1 cellular context compared by ENCODE assay signal in genomic region chr9:107282759-107283620, GRCh38.
TF ChIP-seq lines count a peak whose summit lies in the region.

TSS of gene RAD23B (plus strand) at chr9:107283279. CDS start at chr9:107283630, 351 bp downstream.

TF ChIP-seq in HepG2, 621 proteins besides CTCF, POLR2A, EP300 and RAD21 (continued from another document and continues in another):
- TF ChIP-seq ZNF407 (CRISPR knock-in tag; IDR thresholded peaks at IDR 0.05; ENCODE audit: not compliant biosample characterization): peak; percentile 21
- no peak; the same call in 1 of the 2 replicates for TF ChIP-seq EED (CRISPR knock-in tag; IDR thresholded peaks at IDR 0.05)
- no peak for TF ChIP-seq GABPA (IDR thresholded peaks at IDR 0.05; ENCODE audit: low read depth, low read length)
- TF ChIP-seq GABPA (CRISPR knock-in tag; IDR thresholded peaks at IDR 0.05; ENCODE audit: low read depth): no peak
- no peak for TF ChIP-seq PRDM4 (CRISPR knock-in tag; IDR thresholded peaks at IDR 0.05; ENCODE audit: borderline replicate concordance)
- TF ChIP-seq SIN3A (IDR thresholded peaks at IDR 0.05; ENCODE audit: borderline replicate concordance, low read depth, low read length): peak; percentile 75; the same call in 1 of the 2 replicates
- TF ChIP-seq ZKSCAN1 (IDR thresholded peaks at IDR 0.05; ENCODE audit: low read length): no peak
- TF ChIP-seq SP2 (CRISPR knock-in tag; IDR thresholded peaks at IDR 0.05): no peak
- no peak for TF ChIP-seq ZSCAN30 (CRISPR knock-in tag; IDR thresholded peaks at IDR 0.05)
- TF ChIP-seq HIVEP1 (CRISPR knock-in tag; IDR thresholded peaks at IDR 0.05): peak; percentile 75
- TF ChIP-seq KAT2B (IDR thresholded peaks at IDR 0.05; ENCODE audit: borderline replicate concordance, low read depth, low read length): no peak
- no peak for TF ChIP-seq TBX3 (IDR thresholded peaks at IDR 0.05; ENCODE audit: borderline replicate concordance)
- 0 out of 2 replicates have a peak, but pooled peaks have one; percentile 5 for TF ChIP-seq ZNF629 (CRISPR knock-in tag; conservative IDR thresholded peaks at IDR 0.05)
- no peak for TF ChIP-seq HIC2 (CRISPR knock-in tag; IDR thresholded peaks at IDR 0.05; ENCODE audit: low read depth)
- 0 out of 2 replicates have a peak, but pooled peaks have one; percentile 56 for TF ChIP-seq GLI4 (CRISPR knock-in tag; IDR thresholded peaks at IDR 0.05; ENCODE audit: borderline replicate concordance)
- peak; percentile 52; the same call in 1 of the 2 replicates for TF ChIP-seq ELF1 (CRISPR knock-in tag; IDR thresholded peaks at IDR 0.05)
- TF ChIP-seq PHF8 (CRISPR knock-in tag; IDR thresholded peaks at IDR 0.05): peak; percentile 92
- TF ChIP-seq HOXA3 (CRISPR knock-in tag; IDR thresholded peaks at IDR 0.05): peak; percentile 71
- peak; percentile 34; the same call in 1 of the 2 replicates for TF ChIP-seq CBX5 (CRISPR knock-in tag; IDR thresholded peaks at IDR 0.05; ENCODE audit: borderline replicate concordance)
- no peak; the same call in 1 of the 2 replicates for TF ChIP-seq KLF15 (CRISPR knock-in tag; IDR thresholded peaks at IDR 0.05; ENCODE audit: borderline replicate concordance)
- no peak for TF ChIP-seq ZNF839 (CRISPR knock-in tag; IDR thresholded peaks at IDR 0.05; ENCODE audit: borderline replicate concordance)
- TF ChIP-seq ZC3H13 (CRISPR knock-in tag; IDR thresholded peaks at IDR 0.05): peak; percentile 86
- TF ChIP-seq HHEX (CRISPR knock-in tag; IDR thresholded peaks at IDR 0.05): no peak
- peak; percentile 89 for TF ChIP-seq ASH2L (IDR thresholded peaks at IDR 0.05; ENCODE audit: insufficient read length, low read depth, low read length)
- TF ChIP-seq STAT5B (CRISPR knock-in tag; IDR thresholded peaks at IDR 0.05): peak; percentile 28; the same call in 1 of the 2 replicates
- no peak; the same call in 1 of the 2 replicates for TF ChIP-seq MIXL1 (CRISPR knock-in tag; IDR thresholded peaks at IDR 0.05)
- TF ChIP-seq SSRP1 (CRISPR knock-in tag; IDR thresholded peaks at IDR 0.05): no peak
- peak; percentile 76 for TF ChIP-seq BORCS8-MEF2B (CRISPR knock-in tag; IDR thresholded peaks at IDR 0.05)
- TF ChIP-seq JARID2 (CRISPR knock-in tag; IDR thresholded peaks at IDR 0.05; ENCODE audit: insufficient replicate concordance): no peak
- no peak for TF ChIP-seq PPARG (CRISPR knock-in tag; conservative IDR thresholded peaks at IDR 0.05)
- TF ChIP-seq BRCA1 (CRISPR knock-in tag; IDR thresholded peaks at IDR 0.05): peak; percentile 16; the same call in 1 of the 2 replicates
- peak; percentile 69 for TF ChIP-seq KMT2A (CRISPR knock-in tag; IDR thresholded peaks at IDR 0.05)
- no peak for TF ChIP-seq HMG20B (CRISPR knock-in tag; conservative IDR thresholded peaks at IDR 0.05)
- TF ChIP-seq ATF4 (CRISPR knock-in tag; IDR thresholded peaks at IDR 0.05): peak in 1 of 2 experiments; percentile 9; a peak in 2 of 4 replicates
- 0 out of 2 replicates have a peak, but pooled peaks have one; percentile 16 for TF ChIP-seq ZNF792 (CRISPR knock-in tag; IDR thresholded peaks at IDR 0.05)
- no peak for TF ChIP-seq PLRG1 (conservative IDR thresholded peaks at IDR 0.05)
- no peak for TF ChIP-seq FOXM1 (CRISPR knock-in tag; IDR thresholded peaks at IDR 0.05)
- TF ChIP-seq FOXC1 (CRISPR knock-in tag; IDR thresholded peaks at IDR 0.05; ENCODE audit: borderline replicate concordance): 0 out of 2 replicates have a peak, but pooled peaks have one; percentile 31
- 0 out of 2 replicates have a peak, but pooled peaks have one; percentile 34 for TF ChIP-seq TBP (CRISPR knock-in tag; IDR thresholded peaks at IDR 0.05)
- peak; percentile 71; the same call in 1 of the 2 replicates for TF ChIP-seq ZNF337 (CRISPR knock-in tag; IDR thresholded peaks at IDR 0.05; ENCODE audit: borderline replicate concordance, low read depth)
- TF ChIP-seq ZSCAN22 (CRISPR knock-in tag; IDR thresholded peaks at IDR 0.05): 0 out of 2 replicates have a peak, but pooled peaks have one; percentile 26
- no peak for TF ChIP-seq IKZF1 (IDR thresholded peaks at IDR 0.05)
- TF ChIP-seq ZNF224 (CRISPR knock-in tag; IDR thresholded peaks at IDR 0.05): 0 out of 2 replicates have a peak, but pooled peaks have one; percentile 35
- TF ChIP-seq PAF1 (CRISPR knock-in tag; IDR thresholded peaks at IDR 0.05): no peak
- TF ChIP-seq YY1 (IDR thresholded peaks at IDR 0.05; ENCODE audit: insufficient read depth, insufficient replicate concordance, low read depth, low read length): peak; percentile 92
- TF ChIP-seq SRY (CRISPR knock-in tag; IDR thresholded peaks at IDR 0.05): peak; percentile 84; the same call in 1 of the 2 replicates
- TF ChIP-seq SKI (IDR thresholded peaks at IDR 0.05; ENCODE audit: partially characterized antibody): peak; percentile 37
- 0 out of 2 replicates have a peak, but pooled peaks have one; percentile 50 for TF ChIP-seq SMAD9 (CRISPR knock-in tag; IDR thresholded peaks at IDR 0.05)
- peak; percentile 57; the same call in 1 of the 2 replicates for TF ChIP-seq ZNF12 (CRISPR knock-in tag; IDR thresholded peaks at IDR 0.05)
- TF ChIP-seq AFF4 (CRISPR knock-in tag; IDR thresholded peaks at IDR 0.05): peak; percentile 73
